ENCODE assay signal across 7 cellular contexts in the genomic region with DNA sequence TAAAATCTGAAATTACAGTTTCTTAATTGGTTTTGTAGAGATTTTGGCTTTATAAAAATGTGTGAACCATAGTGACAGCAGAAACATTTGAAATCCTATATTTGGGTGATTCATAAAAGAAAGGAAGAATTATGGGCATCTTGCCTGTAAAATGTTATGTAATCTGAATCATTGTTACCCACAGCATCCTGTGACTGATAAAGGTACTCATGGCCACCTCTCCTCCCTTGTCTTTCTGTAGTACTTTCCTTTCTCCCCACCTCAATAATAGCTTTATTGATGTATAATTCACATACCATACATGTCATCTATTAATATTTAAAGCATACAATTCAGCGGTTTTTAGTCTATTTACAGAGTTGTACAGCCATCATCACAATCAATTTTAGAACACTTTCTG. TPM values are rescaled to one million over a fixed set of nuclear protein-coding genes. Genes with fewer than 3 reads are reported as not detected.
"Had no signal": no experiment of that assay in that cellular context is flagged by ENCODE, and none has a peak within 500 bp of the region (broad histone marks: within the 10 kb centered on the region; RNA-seq: fewer than 3 reads in every experiment).

No MANE protein-coding gene starts in this region.

RNA-seq across cellular contexts. Expression of gene TBC1D3G, which starts 28.5 kb away (rescaled TPM):
- total RNA-seq: GM23248, H4, H7, HFFc6, HT1080, IMR-90, K562 had no signal
- polyA plus RNA-seq: GM23248, IMR-90, K562 had no signal

RNA-seq across cellular contexts. Expression of gene TBC1D3I, which starts 30.8 kb away (rescaled TPM):
- total RNA-seq: GM23248, H4, H7, IMR-90, K562 had no signal
- polyA plus RNA-seq: GM23248, K562 had no signal
